9 cellular contexts compared by ENCODE assay signal in the genomic region with DNA sequence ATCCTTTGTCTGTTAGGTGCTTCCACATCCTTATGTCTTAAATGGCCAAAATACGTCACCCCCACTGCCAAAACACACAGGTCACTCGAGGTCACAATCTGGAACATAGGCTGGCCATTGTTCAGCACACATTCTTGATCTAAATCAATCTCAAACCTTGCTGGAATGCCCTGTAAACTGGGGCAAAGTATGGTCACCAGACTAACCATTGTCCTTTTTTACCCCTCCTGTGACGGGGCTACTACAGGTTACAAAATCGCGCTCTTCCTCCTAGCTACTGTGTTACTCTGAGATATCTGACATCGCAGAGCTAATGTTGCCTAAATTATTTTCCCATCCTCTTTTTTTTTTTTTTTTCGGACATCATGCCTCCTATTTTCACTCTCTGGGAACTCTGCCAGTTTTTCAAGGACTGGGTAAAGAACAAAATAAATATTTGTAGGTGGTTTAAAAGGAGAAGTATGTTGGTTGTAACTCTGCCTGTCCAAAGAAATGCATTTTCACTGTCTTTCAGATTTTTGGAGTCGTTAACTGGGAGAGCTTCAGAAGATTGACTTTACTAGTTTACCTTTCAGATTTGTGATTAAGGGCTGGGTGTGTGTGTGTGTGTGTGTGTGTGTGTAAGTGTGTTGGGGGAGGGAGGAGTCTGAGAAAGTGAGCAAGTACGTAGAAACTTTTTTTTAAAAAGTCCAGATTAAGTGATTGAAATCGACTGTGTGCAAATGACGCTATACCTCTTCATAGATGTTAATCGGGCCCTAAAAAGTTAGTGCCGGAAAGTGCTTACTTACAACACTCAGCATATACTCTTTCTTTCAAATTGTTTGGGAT. TPM values are rescaled to one million over a fixed set of nuclear protein-coding genes. Genes with fewer than 3 reads are reported as not detected.
DNase-seq lines count a peak whose midpoint lies in the region; ATAC-seq and TF ChIP-seq lines count a peak whose summit lies in the region.
"Had no signal": no experiment of that assay in that cellular context is flagged by ENCODE, and none has a peak within 500 bp of the region (broad histone marks: within the 10 kb centered on the region; RNA-seq: fewer than 3 reads in every experiment).

No MANE protein-coding gene starts in this region.

- peak overlapping the region; percentile 77 for H3K4me3 ChIP-seq in GM23248

- in situ Hi-C loops in GM23248 (cut with MboI) = loop anchor here (25.0 kb wide), 1 partner anchor 304 kb away; no protein-coding TSS in a partner anchor

- no peak for TF ChIP-seq CTCF in glutamatergic neuron (IDR thresholded peaks at IDR 0.05; ENCODE audit: partially characterized antibody, unreplicated experiment)

- peaks cover 8% of the 10 kb centered on the region for H3F3A ChIP-seq in GM23248 (ENCODE audit: insufficient read depth)

- no peaks in the 10 kb centered on the region for H3K4me1 ChIP-seq in GM23248 (ENCODE audit: insufficient read depth)

- H3K79me2 ChIP-seq in GM23248 (ENCODE audit: insufficient read depth) = no peaks in the 10 kb centered on the region

- H3K27me3 Mint-ChIP-seq in glutamatergic neuron (ENCODE audit: unreplicated experiment) = no peaks in the 10 kb centered on the region

- H3K27ac Mint-ChIP-seq in glutamatergic neuron (ENCODE audit: unreplicated experiment) = peak overlapping the region; percentile 4

- peaks cover 13% of the 10 kb centered on the region for H3K4me1 Mint-ChIP-seq in glutamatergic neuron (ENCODE audit: low read depth, unreplicated experiment)

- no peaks in the 10 kb centered on the region for H3K9me3 ChIP-seq in GM23248 (ENCODE audit: low read depth)

- H3K4me2 ChIP-seq in GM23248 (ENCODE audit: unreplicated experiment) = peak overlapping the region; percentile 81

- peak overlapping the region; percentile 62 for H3K9ac ChIP-seq in GM23248

- H3K9me2 ChIP-seq in GM23248 (ENCODE audit: insufficient read depth) = no peaks in the 10 kb centered on the region

- no peak overlapping the region for H3K27ac ChIP-seq in GM23248

- ATAC-seq in GM18505 (IDR thresholded peaks at IDR 0.05; ENCODE audit: unreplicated experiment) = no peak

- TF ChIP-seq POLR2A in GM18505 (IDR thresholded peaks at IDR 0.05; ENCODE audit: borderline replicate concordance, extremely low read depth, insufficient read depth, insufficient read length) = no peak

- H4K20me1 ChIP-seq in GM23248 (ENCODE audit: insufficient read depth) = no peaks in the 10 kb centered on the region

- no peaks in the 10 kb centered on the region for H3K9me3 Mint-ChIP-seq in glutamatergic neuron (ENCODE audit: unreplicated experiment)

- peak overlapping the region; percentile 75 for H3K4me3 Mint-ChIP-seq in glutamatergic neuron (ENCODE audit: unreplicated experiment)

- intact Hi-C loops in head of caudate nucleus (cut with DNase I) = no loop called here

- H3K36me3 Mint-ChIP-seq in glutamatergic neuron (ENCODE audit: unreplicated experiment) = no peaks in the 10 kb centered on the region

- WGBS in GM23248 (ENCODE audit: low coverage in 1 of 2, low lambda C conversion rate in 2 of 2, missing lambda C conversion rate in 2 of 2), 2 experiments = 78 to 79% methylated on average over 13 of the region's 13 CpGs

- no peaks in the 10 kb centered on the region for H3K27me3 ChIP-seq in GM23248 (replicated peaks; ENCODE audit: insufficient read depth)

- H2AFZ ChIP-seq in GM23248 = peak overlapping the region; percentile 83

- H3K36me3 ChIP-seq in GM23248 (ENCODE audit: low read depth) = no peaks in the 10 kb centered on the region

- DNase-seq in GM23248 (no peak), SHP77 treated with DMSO at 0.1 percent for 48 hours (lab: John Stamatoyannopoulos, UW) (peak; percentile 14), glutamatergic neuron (no peak), pulmonary artery endothelial cell (ENCODE audit: low read depth, low spot score) (peak; percentile 35), amygdala (lab: John Stamatoyannopoulos, UW) (no peak), head of caudate nucleus (no peak), RKO (ENCODE audit: low spot score) (no peak)
- DNase-seq: NCI-H69 had no signal

RNA-seq across cellular contexts. Expression of a gene that starts 0.9 kb away (rescaled TPM):
- 4.7 and 5.4 TPM in 2 replicates for total RNA-seq in GM23248 (2014; rRNA removed; shearing (Covaris generic))
- 6.9 and 8.1 TPM in 2 replicates for polyA plus RNA-seq in GM23248 (2016; fragmentation: Nextera tagmentation; extraction: Ambion mirVana)
- total RNA-seq in glutamatergic neuron (ENCODE audit: unreplicated experiment) (4.4 TPM), pulmonary artery endothelial cell (0.88 and 1.5 TPM in 2 replicates)

Comparison
In these comparisons a context has a peak if more than half of its experiments do, and no peak if none do; other contexts are left out.
1. DNase-seq: peak in SHP77 treated with DMSO at 0.1 percent for 48 hours (single experiment) and pulmonary artery endothelial cell (single experiment); none in GM23248 (single experiment), glutamatergic neuron (single experiment), amygdala (0 of 56), head of caudate nucleus (0 of 42) and RKO (single experiment).